In genomic region chr3:58322793-58323192, GRCh38 we compare ENCODE assay signal across 13 cellular contexts.
"Had no signal": no experiment of that assay in that cellular context is flagged by ENCODE, and none has a peak within 500 bp of the region (broad histone marks: within the 10 kb centered on the region; RNA-seq: fewer than 3 reads in every experiment).

No MANE protein-coding gene starts in this region.

- H3K27ac ChIP-seq: esophagus muscularis mucosa had no signal

- H3K4me3 ChIP-seq: esophagus muscularis mucosa, stomach had no signal

- H3K4me3 Mint-ChIP-seq: nephron had no signal

- ATAC-seq: activated CD4-positive, CD25-positive, alpha-beta regulatory T cell treated with anti-CD3 and anti-CD28 coated beads, Interleukin-2, amount 50 U/mL, for 24 hours had no signal

- H3K9me3 Mint-ChIP-seq: nephron had no signal

- H3K27me3 ChIP-seq: esophagus muscularis mucosa, stomach had no signal

- FAIRE-seq: endometrium had no signal

- DNase-seq: activated CD4-positive, alpha-beta T cell treated with anti-CD3 and anti-CD28 coated beads, Interleukin-2, amount 50 U/mL, for 48 hours; activated naive CD4-positive, alpha-beta T cell treated with Interleukin-2 at 50 U/mL for 16 hours; anterior cingulate cortex; foreskin fibroblast; glutamatergic neuron; stimulated activated CD4-positive, alpha-beta T cell treated with anti-CD3 and anti-CD28 coated beads, Interleukin-4, amount 100 ng/mL, for 1 hour; stimulated activated CD8-positive, alpha-beta memory T cell treated with anti-CD3 and anti-CD28 coated beads, Interleukin-4, amount 100 ng/mL, for 48 hours; stomach; T-helper 2 cell had no signal

- H3K9me3 ChIP-seq: stomach had no signal

- H3K4me1 Mint-ChIP-seq: nephron had no signal
